Comparison of ENCODE assay signal across 23 cellular contexts in genomic region chr7:51589111-51589510, GRCh38.
"Had no signal": no experiment of that assay in that cellular context is flagged by ENCODE, and none has a peak within 500 bp of the region (broad histone marks: within the 10 kb centered on the region; RNA-seq: fewer than 3 reads in every experiment).

No MANE protein-coding gene starts in this region.

- DNase-seq: activated CD4-positive, alpha-beta T cell treated with anti-CD3 and anti-CD28 coated beads, Interleukin-2, amount 10 ng/mL, durations not matched to agents 7 days and 5 days; activated CD8-positive, alpha-beta memory T cell treated with anti-CD3 and anti-CD28 coated beads for 24 hours; activated CD8-positive, alpha-beta memory T cell treated with anti-CD3 and anti-CD28 coated beads, Interleukin-2, amount 50 U/mL, for 48 hours; activated effector memory CD4-positive, alpha-beta T cell treated with Interleukin-2 at 50 U/mL for 16 hours; activated naive CD4-positive, alpha-beta T cell treated with anti-CD3 and anti-CD28 coated beads, Interleukin-2, amount 50 U/mL, for 16 hours; activated T-cell treated with anti-CD3 and anti-CD28 coated beads, Interleukin-2, amount 50 U/mL, for 48 hours; aorta; brain microvascular endothelial cell; cortex of kidney; erythroblast; heart right ventricle; immature natural killer cell; kidney glomerular epithelial cell; left ventricle myocardium inferior; mammary epithelial cell; midbrain; nucleus accumbens; posterior cingulate gyrus; sigmoid colon; stimulated activated CD4-positive, alpha-beta T cell treated with anti-CD3 and anti-CD28 coated beads, Interleukin-4, amount 100 ng/mL, for 4 hours; testis; upper lobe of left lung had no signal

- H3K27ac ChIP-seq: brain microvascular endothelial cell, gastroesophageal sphincter, heart right ventricle, left ventricle myocardium inferior, sigmoid colon, testis, upper lobe of left lung had no signal
